ENCODE assay signal across 9 cellular contexts in genomic region chr6:165559632-165560031, GRCh38.
"Had no signal": no experiment of that assay in that cellular context is flagged by ENCODE, and none has a peak within 500 bp of the region (broad histone marks: within the 10 kb centered on the region; RNA-seq: fewer than 3 reads in every experiment).

No MANE protein-coding gene starts in this region.

- H3K4me3 Mint-ChIP-seq: GM23338, H9, HFFc6, IgD-negative memory B cell had no signal

- H3K4me1 Mint-ChIP-seq: GM23338, H9, IgD-negative memory B cell had no signal

- H3K36me3 Mint-ChIP-seq: IgD-negative memory B cell had no signal

- H3K4me2 ChIP-seq: GM23338 had no signal

- FAIRE-seq: H1, H54, HepG2 had no signal

- ATAC-seq: GM23338, HepG2 had no signal

- DNase-seq: H9, HCEC 1CT, HFFc6 had no signal

- H3K27me3 Mint-ChIP-seq: IgD-negative memory B cell had no signal

- H3K27ac ChIP-seq: HL-60 had no signal

- H2AFZ ChIP-seq: GM23338 had no signal

- H3K4me3 ChIP-seq: GM23338 had no signal

- H3K27ac Mint-ChIP-seq: GM23338, H9, HFFc6, IgD-negative memory B cell had no signal
